Comparison of ENCODE assay signal across 20 cellular contexts in genomic region chr4:100721490-100721889, GRCh38.
"Had no signal": no experiment of that assay in that cellular context is flagged by ENCODE, and none has a peak within 500 bp of the region (broad histone marks: within the 10 kb centered on the region; RNA-seq: fewer than 3 reads in every experiment).

No MANE protein-coding gene starts in this region.

- H3K27me3 ChIP-seq: esophagus squamous epithelium, gastroesophageal sphincter, neural progenitor cell, ovary, right atrium auricular region, sigmoid colon, stomach had no signal

- H3K27me3 Mint-ChIP-seq: type B pancreatic cell had no signal

- H3K4me3 Mint-ChIP-seq: immature natural killer cell; natural killer cell treated with Interleukin-12 subunit alpha and Interleukin-12 subunit beta and Interleukin-15 and Interleukin-18, amount 100 ng/mL, for 72 hours; neural progenitor cell; type B pancreatic cell had no signal

- H3K4me1 ChIP-seq: esophagus squamous epithelium, neural progenitor cell, right atrium auricular region, sigmoid colon, stomach had no signal

- H3K36me3 ChIP-seq: esophagus squamous epithelium, gastroesophageal sphincter, neural progenitor cell, ovary, right atrium auricular region, sigmoid colon, stomach had no signal

- H3K4me3 ChIP-seq: esophagus squamous epithelium, gastroesophageal sphincter, lung, neural progenitor cell, ovary, right atrium auricular region, sigmoid colon, skin epidermis, stomach had no signal

- H3K4me1 Mint-ChIP-seq: immature natural killer cell, neural progenitor cell had no signal

- H3K4me2 ChIP-seq: neural progenitor cell had no signal

- DNase-seq: dermis blood vessel endothelial cell; esophagus squamous epithelium; foreskin fibroblast; immature natural killer cell; left colon; left ventricle myocardium superior; mesenchymal stem cell; midbrain; nucleus accumbens; ovary; sigmoid colon; stimulated activated naive CD4-positive, alpha-beta T cell; stomach had no signal

- H3K36me3 Mint-ChIP-seq: neural progenitor cell, type B pancreatic cell had no signal

- H3K27ac Mint-ChIP-seq: immature natural killer cell; natural killer cell treated with Interleukin-12 subunit alpha and Interleukin-12 subunit beta and Interleukin-15 and Interleukin-18, amount 100 ng/mL, for 72 hours; neural progenitor cell; type B pancreatic cell had no signal

- H3K9me3 ChIP-seq: esophagus squamous epithelium, ovary, sigmoid colon had no signal

- H3K9me3 Mint-ChIP-seq: neural progenitor cell had no signal

- H3K27ac ChIP-seq: esophagus squamous epithelium, neural progenitor cell, ovary, right atrium auricular region, sigmoid colon, skin epidermis, stomach had no signal

- H3K9ac ChIP-seq: neural progenitor cell had no signal

- H2AFZ ChIP-seq: neural progenitor cell had no signal
